In the genomic region with DNA sequence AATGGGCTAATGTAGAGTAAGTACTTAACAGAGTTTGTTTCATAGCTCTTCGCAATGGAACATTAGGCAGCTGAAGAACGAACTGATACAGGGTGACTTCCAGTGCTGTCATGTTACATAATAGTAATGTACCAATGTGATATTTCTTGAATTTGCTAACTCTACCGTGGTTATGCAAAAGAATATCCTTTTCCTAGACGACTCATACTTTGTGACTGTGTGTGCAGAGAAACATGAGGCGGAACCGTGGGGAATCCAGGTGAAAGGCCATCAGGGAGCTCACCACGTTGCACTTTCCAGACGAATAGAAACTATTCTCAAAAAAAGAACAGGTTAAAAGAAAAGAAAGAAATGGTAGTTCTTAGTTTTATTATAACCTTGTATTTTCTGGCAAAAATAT, we compare ENCODE assay signal across 1 cellular context.
TF ChIP-seq lines count a peak whose summit lies in the region.

No MANE protein-coding gene starts in this region.

TF ChIP-seq in HEK293, 187 proteins besides CTCF, POLR2A, EP300 and RAD21 (continued from another document):
- TF ChIP-seq, protein P1, sequence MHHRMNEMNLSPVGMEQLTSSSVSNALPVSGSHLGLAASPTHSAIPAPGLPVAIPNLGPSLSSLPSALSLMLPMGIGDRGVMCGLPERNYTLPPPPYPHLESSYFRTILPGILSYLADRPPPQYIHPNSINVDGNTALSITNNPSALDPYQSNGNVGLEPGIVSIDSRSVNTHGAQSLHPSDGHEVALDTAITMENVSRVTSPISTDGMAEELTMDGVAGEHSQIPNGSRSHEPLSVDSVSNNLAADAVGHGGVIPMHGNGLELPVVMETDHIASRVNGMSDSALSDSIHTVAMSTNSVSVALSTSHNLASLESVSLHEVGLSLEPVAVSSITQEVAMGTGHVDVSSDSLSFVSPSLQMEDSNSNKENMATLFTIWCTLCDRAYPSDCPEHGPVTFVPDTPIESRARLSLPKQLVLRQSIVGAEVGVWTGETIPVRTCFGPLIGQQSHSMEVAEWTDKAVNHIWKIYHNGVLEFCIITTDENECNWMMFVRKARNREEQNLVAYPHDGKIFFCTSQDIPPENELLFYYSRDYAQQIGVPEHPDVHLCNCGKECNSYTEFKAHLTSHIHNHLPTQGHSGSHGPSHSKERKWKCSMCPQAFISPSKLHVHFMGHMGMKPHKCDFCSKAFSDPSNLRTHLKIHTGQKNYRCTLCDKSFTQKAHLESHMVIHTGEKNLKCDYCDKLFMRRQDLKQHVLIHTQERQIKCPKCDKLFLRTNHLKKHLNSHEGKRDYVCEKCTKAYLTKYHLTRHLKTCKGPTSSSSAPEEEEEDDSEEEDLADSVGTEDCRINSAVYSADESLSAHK (tag by site-specific recombination; IDR thresholded peaks at IDR 0.05) = no peak
- no peak for TF ChIP-seq ZNF19 (tag by site-specific recombination; IDR thresholded peaks at IDR 0.05; ENCODE audit: low read depth)
